In genomic region chr5:78294250-78295034, GRCh38 we compare ENCODE assay signal across 8 cellular contexts.
DNase-seq lines count a peak whose midpoint lies in the region; ATAC-seq lines count a peak whose summit lies in the region.

AP3B1 (minus strand) TSS chr5:78294698; CDS start chr5:78294579, 119 bp downstream.

- ATAC-seq in GM19372 (IDR thresholded peaks at IDR 0.05; ENCODE audit: low read depth, unreplicated experiment) (peak; percentile 91), HG03558 (IDR thresholded peaks at IDR 0.05; ENCODE audit: extremely low read depth, unreplicated experiment) (peak; percentile 63)

- peak; percentile 89 to 99 (median 98) for DNase-seq in C1 segment of cervical spinal cord (lab: John Stamatoyannopoulos, UW)
- peak; percentile 93 for DNase-seq in NCI-H748 treated with DMSO at 0.1 percent for 48 hours (lab: John Stamatoyannopoulos, UW)
- DNase-seq in activated CD4-positive, alpha-beta T cell treated with anti-CD3 and anti-CD28 coated beads, Interleukin-2, amount 50 U/mL, for 24 hours (ENCODE audit: low read depth in 1 of 2, low spot score in 1 of 2): peak; percentile 91 to 97
- DNase-seq in dedifferentiated amniotic fluid mesenchymal stem cell (ENCODE audit: extremely low spot score): peak; percentile 99
- DNase-seq in left kidney (ENCODE audit: low read depth, low spot score): peak; percentile 100
- peak; percentile 98 for DNase-seq in stimulated activated CD4-positive, alpha-beta T cell treated with anti-CD3 and anti-CD28 coated beads, Interleukin-2, amount 100 ng/mL, for 24 hours

Comparison
In these comparisons a context has a peak if more than half of its experiments do, and no peak if none do; other contexts are left out.
1. Peak in every context shown above with its lines: DNase-seq and ATAC-seq.